1 cellular context compared by ENCODE assay signal in genomic region chr1:89994805-89995594, GRCh38.
TF ChIP-seq lines count a peak whose summit lies in the region.

ZNF326 (plus strand) TSS chr1:89995110; CDS start chr1:89995258, 148 bp downstream.

TF ChIP-seq in HepG2, 621 proteins besides CTCF, POLR2A, EP300 and RAD21 (continued from another document):
- no peak for TF ChIP-seq ZBTB49 (CRISPR knock-in tag; IDR thresholded peaks at IDR 0.05; ENCODE audit: borderline replicate concordance)
- no peak for TF ChIP-seq GABPA (IDR thresholded peaks at IDR 0.05; ENCODE audit: low read depth, low read length)
- peak; percentile 60 for TF ChIP-seq GABPA (CRISPR knock-in tag; IDR thresholded peaks at IDR 0.05; ENCODE audit: low read depth)
- TF ChIP-seq, protein P1, sequence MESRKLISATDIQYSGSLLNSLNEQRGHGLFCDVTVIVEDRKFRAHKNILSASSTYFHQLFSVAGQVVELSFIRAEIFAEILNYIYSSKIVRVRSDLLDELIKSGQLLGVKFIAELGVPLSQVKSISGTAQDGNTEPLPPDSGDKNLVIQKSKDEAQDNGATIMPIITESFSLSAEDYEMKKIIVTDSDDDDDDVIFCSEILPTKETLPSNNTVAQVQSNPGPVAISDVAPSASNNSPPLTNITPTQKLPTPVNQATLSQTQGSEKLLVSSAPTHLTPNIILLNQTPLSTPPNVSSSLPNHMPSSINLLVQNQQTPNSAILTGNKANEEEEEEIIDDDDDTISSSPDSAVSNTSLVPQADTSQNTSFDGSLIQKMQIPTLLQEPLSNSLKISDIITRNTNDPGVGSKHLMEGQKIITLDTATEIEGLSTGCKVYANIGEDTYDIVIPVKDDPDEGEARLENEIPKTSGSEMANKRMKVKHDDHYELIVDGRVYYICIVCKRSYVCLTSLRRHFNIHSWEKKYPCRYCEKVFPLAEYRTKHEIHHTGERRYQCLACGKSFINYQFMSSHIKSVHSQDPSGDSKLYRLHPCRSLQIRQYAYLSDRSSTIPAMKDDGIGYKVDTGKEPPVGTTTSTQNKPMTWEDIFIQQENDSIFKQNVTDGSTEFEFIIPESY (CRISPR knock-in tag; IDR thresholded peaks at IDR 0.05) = no peak
- peak; percentile 97 for TF ChIP-seq YY1 (IDR thresholded peaks at IDR 0.05; ENCODE audit: insufficient read depth, insufficient replicate concordance, low read depth, low read length)
- peak; percentile 88 for TF ChIP-seq THAP7 (CRISPR knock-in tag; IDR thresholded peaks at IDR 0.05)
- TF ChIP-seq PCBP2 (optimal IDR thresholded peaks at IDR 0.05; ENCODE audit: low read depth, low read length, poor library complexity, severe bottlenecking) = no peak
- 0 out of 2 replicates have a peak, but pooled peaks have one; percentile 50 for TF ChIP-seq ZNF230 (CRISPR knock-in tag; IDR thresholded peaks at IDR 0.05)
- peak; percentile 82 for TF ChIP-seq ZBTB7A (CRISPR knock-in tag; IDR thresholded peaks at IDR 0.05)
- TF ChIP-seq U2AF1 (optimal IDR thresholded peaks at IDR 0.05; ENCODE audit: low read depth, low read length) = no peak
- peak; percentile 98 for TF ChIP-seq HINFP (CRISPR knock-in tag; IDR thresholded peaks at IDR 0.05; ENCODE audit: low read depth)
- peak; percentile 59; the same call in 1 of the 2 replicates for TF ChIP-seq ZNF335 (CRISPR knock-in tag; IDR thresholded peaks at IDR 0.05)
- TF ChIP-seq PRDM4 (CRISPR knock-in tag; IDR thresholded peaks at IDR 0.05; ENCODE audit: borderline replicate concordance) = peak; percentile 36; the same call in 1 of the 2 replicates
- TF ChIP-seq AKAP8 (CRISPR knock-in tag; IDR thresholded peaks at IDR 0.05) = peak; percentile 78; the same call in 1 of the 2 replicates
- peak in 1 of 2 experiments; percentile 56; a peak in 2 of 4 replicates for TF ChIP-seq ATF4 (CRISPR knock-in tag; IDR thresholded peaks at IDR 0.05)
- 0 out of 2 replicates have a peak, but pooled peaks have one; percentile 20 for TF ChIP-seq ISX (CRISPR knock-in tag; conservative IDR thresholded peaks at IDR 0.05)
- no peak for TF ChIP-seq TBX3 (IDR thresholded peaks at IDR 0.05; ENCODE audit: borderline replicate concordance)
- TF ChIP-seq CREBL2 (CRISPR knock-in tag; IDR thresholded peaks at IDR 0.05; ENCODE audit: borderline replicate concordance) = peak; percentile 31; the same call in 1 of the 2 replicates
- no peak for TF ChIP-seq ZUFSP (CRISPR knock-in tag; IDR thresholded peaks at IDR 0.05; ENCODE audit: borderline replicate concordance)
- TF ChIP-seq ZKSCAN5 (CRISPR knock-in tag; IDR thresholded peaks at IDR 0.05) = 0 out of 2 replicates have a peak, but pooled peaks have one; percentile 61
- no peak for TF ChIP-seq CENPBD1 (CRISPR knock-in tag; IDR thresholded peaks at IDR 0.05; ENCODE audit: borderline replicate concordance, low read depth)
- peak; percentile 83; the same call in 1 of the 2 replicates for TF ChIP-seq NRL (CRISPR knock-in tag; IDR thresholded peaks at IDR 0.05; ENCODE audit: borderline replicate concordance)
- TF ChIP-seq PATZ1 (CRISPR knock-in tag; IDR thresholded peaks at IDR 0.05) = peak; percentile 33
- no peak; the same call in 1 of the 2 replicates for TF ChIP-seq TMF1 (CRISPR knock-in tag; IDR thresholded peaks at IDR 0.05; ENCODE audit: low read depth)
